ENCODE assay signal across 1 cellular context in genomic region chr10:77715081-77715480, GRCh38.
TF ChIP-seq lines count a peak whose summit lies in the region.

No MANE protein-coding gene starts in this region.

TF ChIP-seq in Ishikawa, 13 proteins besides CTCF, POLR2A, EP300 and RAD21 (continued from another document):
- TF ChIP-seq REST (IDR thresholded peaks at IDR 0.05; ENCODE audit: low read depth) (no peak), NFIC (IDR thresholded peaks at IDR 0.05) (no peak), TEAD4 (IDR thresholded peaks at IDR 0.05) (no peak), CREB1 (IDR thresholded peaks at IDR 0.05; ENCODE audit: low read depth) (no peak)
